Comparison of ENCODE assay signal across 8 cellular contexts in the genomic region with DNA sequence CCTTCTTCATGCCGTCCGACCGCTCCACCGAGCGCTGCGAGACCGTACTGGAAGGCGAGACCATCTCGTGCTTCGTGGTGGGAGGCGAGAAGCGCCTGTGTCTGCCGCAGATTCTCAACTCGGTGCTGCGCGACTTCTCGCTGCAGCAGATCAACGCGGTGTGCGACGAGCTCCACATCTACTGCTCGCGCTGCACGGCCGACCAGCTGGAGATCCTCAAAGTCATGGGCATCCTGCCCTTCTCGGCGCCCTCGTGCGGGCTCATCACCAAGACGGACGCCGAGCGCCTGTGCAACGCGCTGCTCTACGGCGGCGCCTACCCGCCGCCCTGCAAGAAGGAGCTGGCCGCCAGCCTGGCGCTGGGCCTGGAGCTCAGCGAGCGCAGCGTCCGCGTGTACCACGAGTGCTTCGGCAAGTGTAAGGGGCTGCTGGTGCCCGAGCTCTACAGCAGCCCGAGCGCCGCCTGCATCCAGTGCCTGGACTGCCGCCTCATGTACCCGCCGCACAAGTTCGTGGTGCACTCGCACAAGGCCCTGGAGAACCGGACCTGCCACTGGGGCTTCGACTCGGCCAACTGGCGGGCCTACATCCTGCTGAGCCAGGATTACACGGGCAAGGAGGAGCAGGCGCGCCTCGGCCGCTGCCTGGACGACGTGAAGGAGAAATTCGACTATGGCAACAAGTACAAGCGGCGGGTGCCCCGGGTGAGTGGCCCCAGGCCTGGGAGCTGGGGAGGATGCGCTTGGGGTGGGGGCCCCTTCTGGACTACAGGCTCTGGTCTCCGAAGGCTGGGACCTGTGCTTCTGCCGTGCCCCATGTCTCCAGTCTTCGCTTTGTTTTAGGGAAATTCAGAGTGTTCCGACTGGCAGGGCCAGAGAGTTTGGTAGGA. TPM values are rescaled to one million over a fixed set of nuclear protein-coding genes. Genes with fewer than 3 reads are reported as not detected.
DNase-seq lines count a peak whose midpoint lies in the region; ATAC-seq and TF ChIP-seq lines count a peak whose summit lies in the region.

No MANE protein-coding gene starts in this region.

- H3K4me3 ChIP-seq in adrenal gland, result peak overlapping the region in 2 of 4 donors; percentile 24 to 82

- ATAC-seq in left cardiac atrium, result peak; percentile 17 to 33
- ATAC-seq in GM19467 (IDR thresholded peaks at IDR 0.05; ENCODE audit: unreplicated experiment), result no peak

- no peaks in the 10 kb centered on the region for H3K36me3 ChIP-seq in adrenal gland (replicated peaks in 1 of 2)

- peaks cover 54 to 56% of the 10 kb centered on the region in 2 donors for H3K4me1 ChIP-seq in adrenal gland (replicated peaks in 1 of 2)

- CTCF ChIA-PET in RWPE1 (lab: Yijun Ruan, JAX), result interaction anchor here (1.0 to 2.0 kb wide), 2 partner anchors 34 to 153 kb away, joined by 3 to 9 read pairs; a partner anchor contains a TSS

- intact Hi-C loops in adrenal gland (cut with DNase I), result no loop called here
- intact Hi-C loops in left cardiac atrium (cut with DNase I), result no loop called here

- 0 to 22% (median 9%) methylated on average over 4 to 78 of the region's 78 CpGs for WGBS in adrenal gland, 4 donors

- POLR2A ChIA-PET in RWPE1 (lab: Yijun Ruan, JAX; ENCODE audit: low non-redundant PET), result interaction anchor here (1.0 kb wide), 1 partner anchor 84 kb away, joined by 4 read pairs; no protein-coding TSS in a partner anchor

- TF ChIP-seq CTCF in RWPE1 (conservative IDR thresholded peaks at IDR 0.05; ENCODE audit: low read depth) (no peak), adrenal gland (IDR thresholded peaks at IDR 0.05) (peak in 1 of 6 experiments; percentile 15)

- peak in 11 of 14 donors; percentile 37 to 75 (median 64) for DNase-seq in C1 segment of cervical spinal cord (lab: John Stamatoyannopoulos, UW)
- DNase-seq in HT-29 (ENCODE audit: low spot score), result peak; percentile 65
- peak; percentile 20 for DNase-seq in RWPE1 (ENCODE audit: low spot score)
- peak; percentile 79 to 93 (median 87) for DNase-seq in adrenal gland
- peak; percentile 81 for DNase-seq in left cardiac atrium
- peak; percentile 68 for DNase-seq in pons (ENCODE audit: low spot score)
- no peak for DNase-seq in amniotic stem cell (lab: John Stamatoyannopoulos, UW)

- H3K27ac ChIP-seq in RWPE1 (peak overlapping the region; percentile 99), adrenal gland (peak overlapping the region; percentile 21 to 96 (median 78))

- peak; percentile 54 to 84 for TF ChIP-seq POLR2A in adrenal gland (IDR thresholded peaks at IDR 0.05)

- H3K27me3 ChIP-seq in adrenal gland, result no peaks in the 10 kb centered on the region

- H3K9me3 ChIP-seq in adrenal gland (replicated peaks in 1 of 3), result no peaks in the 10 kb centered on the region

RNA-seq across cellular contexts. Expression of a gene that starts 1.2 kb away (rescaled TPM):
- total RNA-seq in HT-29 (2014; rRNA removed; shearing (Covaris generic)), result 12.1 and 15.2 TPM in 2 replicates
- 10 to 100 TPM; 30.6 to 53.6 (median 43.7) TPM for total RNA-seq in adrenal gland
- polyA plus RNA-seq in adrenal gland, result 10 to 100 TPM in 2 of 3 donors, 1 to 10 TPM in 1; 9.4 to 21.2 (median 10.8) TPM
- 10 to 100 TPM; 47.1 to 66.9 TPM for total RNA-seq in left cardiac atrium

RNA-seq across cellular contexts. Expression of a gene that starts 34.7 kb away (rescaled TPM):
- total RNA-seq in HT-29 (2014; rRNA removed; shearing (Covaris generic)), result 99.3 and 119 TPM in 2 replicates
- total RNA-seq in adrenal gland (100 to 1,000 TPM in 1 of 8 donors, 10 to 100 TPM in 7; 26.4 to 106 (median 62.0) TPM), left cardiac atrium (10 to 100 TPM; 35.4 to 41.4 TPM)
- polyA plus RNA-seq in adrenal gland, result 100 to 1,000 TPM in 2 of 3 donors, 1 to 10 TPM in 1; 2.7 to 185 (median 160) TPM
